In the genomic region with DNA sequence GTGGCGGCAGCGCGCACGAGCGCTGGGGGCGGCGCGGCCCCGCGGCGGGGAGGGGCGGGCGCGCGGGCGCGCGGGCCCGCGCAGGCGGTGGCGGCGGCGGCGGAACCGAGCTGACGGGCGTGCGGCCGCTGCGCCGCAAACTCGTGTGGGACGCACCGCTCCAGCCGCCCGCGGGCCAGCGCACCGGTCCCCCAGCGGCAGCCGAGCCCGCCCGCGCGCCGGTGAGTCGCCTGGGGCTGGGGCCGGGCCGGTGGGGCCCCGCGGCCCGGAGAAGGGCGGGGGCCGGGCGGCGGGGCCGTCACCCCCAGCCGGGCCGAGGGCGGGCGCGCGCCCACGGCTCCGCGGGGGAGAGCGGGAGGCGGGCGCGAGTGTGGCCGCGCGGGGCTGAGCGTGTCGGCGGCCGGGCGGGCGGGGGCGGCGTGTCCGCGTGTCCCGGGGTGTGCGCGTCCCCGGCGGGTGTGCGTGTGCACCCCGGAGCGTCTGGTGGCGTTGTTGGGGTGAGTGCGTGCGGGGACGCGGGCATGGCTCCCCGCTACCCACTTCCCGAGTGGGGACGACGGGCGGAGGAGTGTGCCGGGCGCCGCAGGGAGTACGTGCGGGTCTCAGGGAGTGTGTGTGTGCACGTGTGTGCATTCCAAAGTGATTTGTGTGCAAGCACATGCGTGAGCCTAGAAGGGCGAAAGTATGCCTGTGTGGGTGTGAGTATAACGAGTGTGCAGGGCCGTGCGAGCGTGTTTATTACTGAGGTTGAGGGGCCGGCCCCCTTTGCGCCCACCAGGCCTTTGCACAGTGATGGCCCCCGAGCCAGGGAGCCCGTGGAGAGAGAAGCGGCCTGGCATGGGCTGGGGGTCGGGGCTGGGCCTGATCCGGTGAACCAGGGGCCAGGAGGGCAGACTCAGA, we compare ENCODE assay signal across 8 cellular contexts. TPM values are rescaled to one million over a fixed set of nuclear protein-coding genes. Genes with fewer than 3 reads are reported as not detected.
DNase-seq lines count a peak whose midpoint lies in the region; ATAC-seq and TF ChIP-seq lines count a peak whose summit lies in the region.

A gene (plus strand): TSS at position 85 of the 900 bp plus-strand sequence. CDS start 44,016 bp downstream, outside the sequence.

- peaks cover 33% of the 10 kb centered on the region for H3K4me1 ChIP-seq in SJCRH30
- peaks cover 24% of the 10 kb centered on the region for H3K4me1 ChIP-seq in iPS-18a (ENCODE audit: control insufficient read depth, low read depth, low read length)
- peaks cover 53% of the 10 kb centered on the region for H3K4me1 ChIP-seq in skeletal muscle satellite cell (ENCODE audit: control insufficient read depth, insufficient read depth, low read length)

- in situ Hi-C loops in astrocyte of the spinal cord (cut with HindIII; ENCODE audit: low sequenced_read_pairs), result no loop called here

- no peak for ATAC-seq in HG03045 (IDR thresholded peaks at IDR 0.05; ENCODE audit: unreplicated experiment)

- DNase-seq in activated T-cell treated with anti-CD3 and anti-CD28 coated beads for 1 hour (ENCODE audit: low read depth) (peak; percentile 6), activated T-cell treated with anti-CD3 and anti-CD28 coated beads for 4 hours (no peak), SJCRH30 (peak in 1 of 2 experiments; percentile 32), astrocyte of the spinal cord (ENCODE audit: low read depth, low spot score) (no peak), retina (no peak)

- H3K27me3 ChIP-seq in SJCRH30 (no peaks in the 10 kb centered on the region), iPS-18a (ENCODE audit: control insufficient read depth, insufficient read depth, low read length) (no peaks in the 10 kb centered on the region), skeletal muscle satellite cell (ENCODE audit: control insufficient read depth, insufficient read depth, low read length) (no peaks in the 10 kb centered on the region)

- H3K4me3 ChIP-seq in SJCRH30 (peak within 1 kb of the TSS; percentile 80), astrocyte of the spinal cord (ENCODE audit: low read depth, low read length) (peak within 1 kb of the TSS; percentile 86), iPS-18a (ENCODE audit: low read length) (peak within 1 kb of the TSS; percentile 75), skeletal muscle satellite cell (ENCODE audit: low read length) (peak within 1 kb of the TSS; percentile 95)

- H3K9ac ChIP-seq in iPS-18a (ENCODE audit: low read length) (peak within 1 kb of the TSS; percentile 55), skeletal muscle satellite cell (ENCODE audit: low read depth, low read length) (peak within 1 kb of the TSS; percentile 98)

- TF ChIP-seq CTCF in astrocyte of the spinal cord (IDR thresholded peaks at IDR 0.05; ENCODE audit: low read depth, low read length), result no peak

- peak within 1 kb of the TSS; percentile 89 for H3K4me2 ChIP-seq in skeletal muscle satellite cell (ENCODE audit: low read length)

- no peaks in the 10 kb centered on the region for H3K36me3 ChIP-seq in SJCRH30
- H3K36me3 ChIP-seq in iPS-18a (ENCODE audit: control insufficient read depth, low read depth, low read length), result no peaks in the 10 kb centered on the region
- peaks cover 17% of the 10 kb centered on the region for H3K36me3 ChIP-seq in skeletal muscle satellite cell (ENCODE audit: insufficient read depth, low read length)

- peak within 1 kb of the TSS; percentile 71 for H3K27ac ChIP-seq in SJCRH30
- no peak within 1 kb of the TSS for H3K27ac ChIP-seq in iPS-18a (ENCODE audit: low read length)

- H3K9me3 ChIP-seq in SJCRH30 (replicated peaks) (no peaks in the 10 kb centered on the region), iPS-18a (ENCODE audit: control insufficient read depth, low read depth, low read length) (no peaks in the 10 kb centered on the region), skeletal muscle satellite cell (replicated peaks; ENCODE audit: low read length) (no peaks in the 10 kb centered on the region)

RNA-seq across cellular contexts. Expression of the gene that starts here (rescaled TPM):
- 26.1 and 28.4 TPM in 2 replicates for total RNA-seq in SJCRH30 (2014; rRNA removed; shearing (Covaris generic))
- 21.0 and 27.1 TPM in 2 replicates for total RNA-seq in skeletal muscle satellite cell (2012; rRNA removed)
